ENCODE assay signal across 8 cellular contexts in genomic region chr6:31042801-31043200, GRCh38. TPM values are rescaled to one million over a fixed set of nuclear protein-coding genes. Genes with fewer than 3 reads are reported as not detected.
DNase-seq lines count a peak whose midpoint lies in the region; FAIRE-seq and TF ChIP-seq lines count a peak whose summit lies in the region.

No MANE protein-coding gene starts in this region.

- no peaks in the 10 kb centered on the region for H3K9me3 ChIP-seq in trophoblast cell (ENCODE audit: insufficient read depth, low read depth, low read length)

- H3K4me3 ChIP-seq in fibroblast of mammary gland (ENCODE audit: control insufficient read depth, low read depth, low read length) (no peak overlapping the region), trophoblast cell (ENCODE audit: low read depth, low read length) (no peak overlapping the region)

- H3K4me3 Mint-ChIP-seq in activated CD4-positive, alpha-beta T cell treated with anti-CD3 and anti-CD28 coated beads, Interleukin-2, amount 10 ng/mL, durations not matched to agents 7 days and 5 days: no peak overlapping the region

- TF ChIP-seq POLR2A in H54 (IDR thresholded peaks at IDR 0.05; ENCODE audit: low read depth, low read length): no peak

- no peak overlapping the region for H3K4ac ChIP-seq in trophoblast cell (ENCODE audit: low read depth, low read length)

- no peak overlapping the region for H3K23ac ChIP-seq in trophoblast cell (ENCODE audit: low read length)

- H2BK12ac ChIP-seq in trophoblast cell (ENCODE audit: low read length): no peak overlapping the region

- H2AFZ ChIP-seq in trophoblast cell (ENCODE audit: insufficient read depth, low read length, poor library complexity): no peak overlapping the region

- no peak overlapping the region for H2AK5ac ChIP-seq in trophoblast cell (ENCODE audit: low read length)

- H2BK5ac ChIP-seq in trophoblast cell (ENCODE audit: low read depth, low read length, poor library complexity): no peak overlapping the region

- H3K4me1 Mint-ChIP-seq in activated CD4-positive, alpha-beta T cell treated with anti-CD3 and anti-CD28 coated beads, Interleukin-2, amount 10 ng/mL, durations not matched to agents 7 days and 5 days: peaks cover 7% of the 10 kb centered on the region

- no peaks in the 10 kb centered on the region for H3K36me3 ChIP-seq in trophoblast cell (ENCODE audit: control insufficient read depth in 1 of 2, insufficient read depth in 2 of 2, low read length in 2 of 2)

- DNase-seq in ELF-1 (ENCODE audit: low read depth, low spot score) (peak; percentile 84), fibroblast of mammary gland (ENCODE audit: low read depth) (peak; percentile 76), trophoblast cell (peak; percentile 25 to 77), NCI-H187 (lab: John Stamatoyannopoulos, UW) (no peak), NCI-H1417 treated with DMSO at 0.1 percent for 48 hours (lab: John Stamatoyannopoulos, UW) (no peak), H54 (ENCODE audit: insufficient read length, low spot score) (no peak)
- DNase-seq in activated CD4-positive, alpha-beta T cell treated with anti-CD3 and anti-CD28 coated beads, Interleukin-2, amount 10 ng/mL, durations not matched to agents 7 days and 5 days: peak; percentile 24

- H3K79me1 ChIP-seq in trophoblast cell (ENCODE audit: low read length): peaks cover 6% of the 10 kb centered on the region

- no peak overlapping the region for H3K27ac Mint-ChIP-seq in activated CD4-positive, alpha-beta T cell treated with anti-CD3 and anti-CD28 coated beads, Interleukin-2, amount 10 ng/mL, durations not matched to agents 7 days and 5 days

- no peak overlapping the region for H3K4me2 ChIP-seq in trophoblast cell (ENCODE audit: low read length)

- TF ChIP-seq CTCF in LNCAP (IDR thresholded peaks at IDR 0.05): peak; percentile 50
- TF ChIP-seq CTCF in fibroblast of mammary gland (conservative IDR thresholded peaks at IDR 0.05; ENCODE audit: control insufficient read depth, insufficient read depth, low read depth, low read length): peak; percentile 76

- CTCF ChIA-PET in activated CD4-positive, alpha-beta T cell treated with anti-CD3 and anti-CD28 coated beads, Interleukin-2, amount 10 ng/mL, durations not matched to agents 7 days and 5 days (lab: Charles Lee): interaction anchor here (1.4 to 1.9 kb wide), 3 partner anchors 41 to 127 kb away, joined by 3 to 6 read pairs (median 5); no protein-coding TSS in a partner anchor

- no peaks in the 10 kb centered on the region for H3K9me3 Mint-ChIP-seq in activated CD4-positive, alpha-beta T cell treated with anti-CD3 and anti-CD28 coated beads, Interleukin-2, amount 10 ng/mL, durations not matched to agents 7 days and 5 days

- H3K36me3 Mint-ChIP-seq in activated CD4-positive, alpha-beta T cell treated with anti-CD3 and anti-CD28 coated beads, Interleukin-2, amount 10 ng/mL, durations not matched to agents 7 days and 5 days (ENCODE audit: low read depth): no peaks in the 10 kb centered on the region

- no peak overlapping the region for H4K8ac ChIP-seq in trophoblast cell (ENCODE audit: low read depth, low read length)

- no peaks in the 10 kb centered on the region for H3K79me2 ChIP-seq in trophoblast cell (ENCODE audit: control insufficient read depth, insufficient read depth, low read length, poor library complexity)

- POLR2A ChIA-PET in activated CD4-positive, alpha-beta T cell treated with anti-CD3 and anti-CD28 coated beads, Interleukin-2, amount 10 ng/mL, durations not matched to agents 7 days and 5 days (lab: Charles Lee): no interaction called here

- peaks cover 4 to 6% of the 10 kb centered on the region in 2 experiments for H3K4me1 ChIP-seq in trophoblast cell (ENCODE audit: control insufficient read depth in 1 of 2, insufficient read depth in 2 of 2, low read length in 2 of 2)

- no peak overlapping the region for H2BK120ac ChIP-seq in trophoblast cell (ENCODE audit: insufficient read depth, low read length, poor library complexity)

- WGBS in trophoblast cell (ENCODE audit: extremely low coverage, insufficient coverage, insufficient read length): no CpG with 5 or more reads among the region's 4 CpGs

- no peaks in the 10 kb centered on the region for H3K27me3 ChIP-seq in trophoblast cell (ENCODE audit: insufficient read depth, low read length)

- H4K91ac ChIP-seq in trophoblast cell (ENCODE audit: low read depth, low read length): no peak overlapping the region

- H3K27ac ChIP-seq in trophoblast cell (ENCODE audit: low read depth, low read length): no peak overlapping the region

- no peak overlapping the region for H4K12ac ChIP-seq in trophoblast cell (ENCODE audit: low read depth, low read length)

- no peak overlapping the region for H3K14ac ChIP-seq in trophoblast cell (ENCODE audit: low read length)

- no peak overlapping the region for H3K9ac ChIP-seq in trophoblast cell (ENCODE audit: low read length)

- FAIRE-seq in H54 (lab: Jason Lieb, UNC): no peak

- no peak overlapping the region for H3K18ac ChIP-seq in trophoblast cell (ENCODE audit: low read length)

- H3K27me3 Mint-ChIP-seq in activated CD4-positive, alpha-beta T cell treated with anti-CD3 and anti-CD28 coated beads, Interleukin-2, amount 10 ng/mL, durations not matched to agents 7 days and 5 days: peaks cover 15% of the 10 kb centered on the region

RNA-seq across cellular contexts. Expression of gene MUC22, which starts 32.5 kb away (rescaled TPM):
- not detected for total RNA-seq in activated CD4-positive, alpha-beta T cell treated with anti-CD3 and anti-CD28 coated beads, Interleukin-2, amount 10 ng/mL, durations not matched to agents 7 days and 5 days
- not detected in 2 replicates for polyA plus RNA-seq in trophoblast cell (2013)

RNA-seq across cellular contexts. Expression of gene MUC21, which starts 59.3 kb away (rescaled TPM):
- total RNA-seq in activated CD4-positive, alpha-beta T cell treated with anti-CD3 and anti-CD28 coated beads, Interleukin-2, amount 10 ng/mL, durations not matched to agents 7 days and 5 days: not detected
- not detected in 2 replicates for polyA plus RNA-seq in trophoblast cell (2013)

Comparison
In these comparisons a context has a peak if more than half of its experiments do, and no peak if none do; other contexts are left out.
1. DNase-seq: peak in ELF-1 (single experiment), activated CD4-positive, alpha-beta T cell treated with anti-CD3 and anti-CD28 coated beads, Interleukin-2, amount 10 ng/mL, durations not matched to agents 7 days and 5 days (single experiment), fibroblast of mammary gland (single experiment) and trophoblast cell (2 of 2); none in NCI-H187 (0 of 2), NCI-H1417 treated with DMSO at 0.1 percent for 48 hours (single experiment) and H54 (single experiment).